In genomic region chr11:63916837-63917684, GRCh38 we compare ENCODE assay signal across 1 cellular context.
TF ChIP-seq lines count a peak whose summit lies in the region.

RCOR2 (minus strand) TSS chr11:63917164; CDS start chr11:63916456, 708 bp downstream.

TF ChIP-seq in SK-N-SH, 30 proteins besides CTCF, POLR2A, EP300 and RAD21 (continued from another document):
- TF ChIP-seq REST (IDR thresholded peaks at IDR 0.05; ENCODE audit: low read depth, low read length) = no peak
- TF ChIP-seq, protein P1, sequence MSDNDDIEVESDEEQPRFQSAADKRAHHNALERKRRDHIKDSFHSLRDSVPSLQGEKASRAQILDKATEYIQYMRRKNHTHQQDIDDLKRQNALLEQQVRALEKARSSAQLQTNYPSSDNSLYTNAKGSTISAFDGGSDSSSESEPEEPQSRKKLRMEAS (IDR thresholded peaks at IDR 0.05; ENCODE audit: low read depth) = peak; percentile 83
- no peak for TF ChIP-seq NFIC (IDR thresholded peaks at IDR 0.05; ENCODE audit: borderline replicate concordance)
- TF ChIP-seq, protein P2, sequence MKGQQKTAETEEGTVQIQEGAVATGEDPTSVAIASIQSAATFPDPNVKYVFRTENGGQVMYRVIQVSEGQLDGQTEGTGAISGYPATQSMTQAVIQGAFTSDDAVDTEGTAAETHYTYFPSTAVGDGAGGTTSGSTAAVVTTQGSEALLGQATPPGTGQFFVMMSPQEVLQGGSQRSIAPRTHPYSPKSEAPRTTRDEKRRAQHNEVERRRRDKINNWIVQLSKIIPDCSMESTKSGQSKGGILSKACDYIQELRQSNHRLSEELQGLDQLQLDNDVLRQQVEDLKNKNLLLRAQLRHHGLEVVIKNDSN (IDR thresholded peaks at IDR 0.05; ENCODE audit: borderline replicate concordance, low read depth) = no peak
- TF ChIP-seq YY1 (IDR thresholded peaks at IDR 0.05; ENCODE audit: low read depth) = no peak
- TF ChIP-seq SIN3A (IDR thresholded peaks at IDR 0.05; ENCODE audit: borderline replicate concordance, low read depth, low read length) = 0 out of 2 replicates have a peak, but pooled peaks have one; percentile 13
- no peak for TF ChIP-seq FOSL2 (IDR thresholded peaks at IDR 0.05; ENCODE audit: borderline replicate concordance, low read depth)
- TF ChIP-seq CHD2 (IDR thresholded peaks at IDR 0.05; ENCODE audit: low read length, partially characterized antibody) = peak; percentile 97
- 0 out of 2 replicates have a peak, but pooled peaks have one; percentile 46 for TF ChIP-seq PBX3 (IDR thresholded peaks at IDR 0.05)
